26 cellular contexts compared by ENCODE assay signal in the genomic region with DNA sequence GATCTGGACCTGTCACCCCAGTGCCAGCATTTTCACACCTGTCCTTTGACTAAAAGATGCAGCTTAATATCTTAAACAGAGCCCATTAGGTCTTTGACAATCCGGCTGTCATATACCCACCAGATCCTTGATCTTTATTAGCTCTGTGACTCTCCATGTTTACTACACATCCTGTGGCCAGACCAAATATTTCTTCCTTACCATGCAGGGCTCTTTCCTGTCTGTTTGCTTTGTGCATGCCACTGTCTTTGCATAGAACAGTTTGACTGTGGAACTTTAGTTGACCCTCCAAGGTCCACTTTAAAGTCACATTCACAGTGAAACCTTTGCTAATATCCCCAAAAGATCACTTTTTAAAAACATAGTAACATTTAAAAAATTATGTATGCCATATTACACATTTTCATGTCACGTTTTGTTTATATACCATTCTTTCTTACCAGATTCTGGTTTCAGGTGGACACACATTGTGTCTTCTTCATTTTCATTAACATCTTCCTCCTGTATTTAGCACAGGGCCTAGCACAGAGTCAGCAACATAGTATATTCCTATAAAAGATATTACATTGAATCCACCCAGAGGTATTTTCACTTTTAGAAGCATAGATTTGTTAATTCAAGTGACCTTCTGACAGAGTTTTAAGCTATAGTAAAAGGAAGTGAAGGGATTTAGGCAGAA.
A peak's percentile ranks its signal among the peaks of the same experiment; 100 is the strongest.
DNase-seq lines count a peak whose midpoint lies in the region; ATAC-seq and TF ChIP-seq lines count a peak whose summit lies in the region.
"Had no signal": no experiment of that assay in that cellular context is flagged by ENCODE, and none has a peak within 500 bp of the region (broad histone marks: within the 10 kb centered on the region; RNA-seq: fewer than 3 reads in every experiment).

No MANE protein-coding gene starts in this region.

- H3K14ac ChIP-seq in IMR-90 (replicated peaks; ENCODE audit: low read depth, low read length) = no peak overlapping the region

- dilution Hi-C loops in IMR-90 (cut with HindIII; ENCODE audit: low sequenced_read_pairs, unreplicated experiment) = no loop called here

- intact Hi-C loops in IMR-90 (cut with micrococcal nuclease) (no loop called here), colonic mucosa (cut with DNase I) (no loop called here)

- in situ Hi-C loops in IMR-90 (cut with MboI; ENCODE audit: low sequenced_read_pairs) = no loop called here

- H2BK120ac ChIP-seq in IMR-90 (ENCODE audit: low read depth, low read length) = no peak overlapping the region

- H3K9ac ChIP-seq in IMR-90 (ENCODE audit: low read depth, low read length) = no peak overlapping the region
- no peak overlapping the region for H3K9ac ChIP-seq in colonic mucosa (ENCODE audit: low read depth in 2 of 2, low read length in 2 of 2)
- H3K9ac ChIP-seq: neural progenitor cell had no signal

- no peaks in the 10 kb centered on the region for H3K4me1 ChIP-seq in IMR-90 (ENCODE audit: control insufficient read depth, insufficient read depth, low read length)
- no peaks in the 10 kb centered on the region for H3K4me1 ChIP-seq in colonic mucosa
- H3K4me1 ChIP-seq: left ventricle myocardium inferior, neural progenitor cell, suprapubic skin, uterus had no signal

- H2AK5ac ChIP-seq in IMR-90 (ENCODE audit: low read depth, low read length) = no peak overlapping the region

- H3K4me1 Mint-ChIP-seq in WTC11 (peaks cover 27% of the 10 kb centered on the region), immature natural killer cell (peaks cover 17 to 44% of the 10 kb centered on the region in 2 donors)
- H3K4me1 Mint-ChIP-seq: neural progenitor cell had no signal

- peak; percentile 80 for ATAC-seq in IMR-90 (ENCODE audit: low read depth)
- ATAC-seq in WTC11 = no peak
- no peak for ATAC-seq in GM18502 (IDR thresholded peaks at IDR 0.05; ENCODE audit: poor library complexity, unreplicated experiment)
- ATAC-seq: HCT116; heart right ventricle; stimulated activated memory B cell treated with anti-CD40 and anti-IgM and Interleukin-4, amounts not matched to agents 10 μg/mL and 1 μg/mL and 100 μg/mL, for 72 hours had no signal

- POLR2A ChIA-PET in IMR-90 (lab: Charles Lee; ENCODE audit: unreplicated experiment) = interaction anchor here (0.7 kb wide), 1 partner anchor 42 kb away, joined by 3 read pairs; no protein-coding TSS in a partner anchor
- POLR2A ChIA-PET in WTC11 (lab: Charles Lee) = no interaction called here

- no peak overlapping the region for H3K4ac ChIP-seq in IMR-90 (ENCODE audit: low read depth, low read length)

- H4K5ac ChIP-seq in IMR-90 (ENCODE audit: low read depth, low read length) = no peak overlapping the region

- no peaks in the 10 kb centered on the region for H3K79me1 ChIP-seq in IMR-90 (ENCODE audit: low read depth in 1 of 2, low read length in 2 of 2)

- no peak overlapping the region for H3K18ac ChIP-seq in IMR-90 (ENCODE audit: low read depth, low read length)

- no peak overlapping the region for H3K27ac ChIP-seq in IMR-90 (ENCODE audit: insufficient read depth, low read length)
- no peak overlapping the region for H3K27ac ChIP-seq in colonic mucosa
- H3K27ac ChIP-seq: heart right ventricle, left ventricle myocardium inferior, neural progenitor cell, suprapubic skin, uterus had no signal

- H4K8ac ChIP-seq in IMR-90 (ENCODE audit: low read depth in 2 of 2, low read length in 2 of 2) = no peak overlapping the region

- no peaks in the 10 kb centered on the region for H3K27me3 ChIP-seq in IMR-90 (ENCODE audit: control insufficient read depth, insufficient read depth, low read length)
- H3K27me3 ChIP-seq in colonic mucosa = no peaks in the 10 kb centered on the region
- H3K27me3 ChIP-seq: heart right ventricle, neural progenitor cell, suprapubic skin, uterus had no signal

- H4K91ac ChIP-seq in IMR-90 (ENCODE audit: insufficient read depth, low read depth, low read length) = no peak overlapping the region

- DNase-seq in EH (ENCODE audit: low read depth) (peak; percentile 67), IMR-90 (no peak), WTC11 (ENCODE audit: low spot score) (no peak), immature natural killer cell (no peak), HCEC 1CT (no peak), medulla oblongata (ENCODE audit: extremely low spot score) (no peak), colonic mucosa (no peak)
- DNase-seq: activated CD4-positive, alpha-beta T cell treated with anti-CD3 and anti-CD28 coated beads, Interleukin-2, amount 50 U/mL, for 1 hour; activated CD8-positive, alpha-beta memory T cell treated with anti-CD3 and anti-CD28 coated beads, Interleukin-2, amount 50 U/mL, for 48 hours; dermis blood vessel endothelial cell; GDM1; heart right ventricle; left ventricle myocardium inferior; NCI-H1105 treated with DMSO at 0.1 percent for 48 hours; NCI-H2081; NCI-H446; SHP77 treated with DMSO at 0.1 percent for 48 hours; stimulated activated CD4-positive, alpha-beta T cell treated with anti-CD3 and anti-CD28 coated beads, Interleukin-2, amount 100 ng/mL, for 24 hours; uterus had no signal

- no peaks in the 10 kb centered on the region for H3K36me3 ChIP-seq in IMR-90 (ENCODE audit: control insufficient read depth, insufficient read depth, low read length)
- no peaks in the 10 kb centered on the region for H3K36me3 ChIP-seq in colonic mucosa
- H3K36me3 ChIP-seq: heart right ventricle, left ventricle myocardium inferior, neural progenitor cell, suprapubic skin, uterus had no signal

- no TSS peak for BruUV-seq in IMR-90 (replicated peaks; lab: Mats Ljungman, UMichigan)

- H3K9me1 ChIP-seq in IMR-90 (ENCODE audit: insufficient read depth, low read length) = no peaks in the 10 kb centered on the region

- no peaks in the 10 kb centered on the region for H3K27me3 Mint-ChIP-seq in WTC11 (ENCODE audit: low read depth)
- H3K27me3 Mint-ChIP-seq in immature natural killer cell (ENCODE audit: low read depth in 3 of 3) = no peaks in the 10 kb centered on the region
- H3K27me3 Mint-ChIP-seq: progenitor cell of endocrine pancreas; stimulated activated memory B cell treated with anti-CD40 and anti-IgM and Interleukin-4, amounts not matched to agents 10 μg/mL and 1 μg/mL and 100 μg/mL, for 72 hours had no signal

- TF ChIP-seq CTCF in IMR-90 (conservative IDR thresholded peaks at IDR 0.05; ENCODE audit: low read depth, low read length) (no peak), WTC11 (IDR thresholded peaks at IDR 0.05) (no peak), colonic mucosa (IDR thresholded peaks at IDR 0.05) (no peak)

- H3K4me3 ChIP-seq in IMR-90 (ENCODE audit: insufficient read depth, low read depth, low read length) (no peak overlapping the region), colonic mucosa (no peak overlapping the region)
- H3K4me3 ChIP-seq: heart right ventricle, left ventricle myocardium inferior, neural progenitor cell, suprapubic skin, uterus had no signal

- H3K9me3 ChIP-seq in IMR-90 (ENCODE audit: control insufficient read depth, insufficient read depth, low read length) (no peaks in the 10 kb centered on the region), colonic mucosa (no peaks in the 10 kb centered on the region)
- H3K9me3 ChIP-seq: heart right ventricle, left ventricle myocardium inferior, suprapubic skin, uterus had no signal

- H3K4me2 ChIP-seq in IMR-90 (ENCODE audit: low read depth, low read length) = no peak overlapping the region
- H3K4me2 ChIP-seq: neural progenitor cell had no signal

- no peak overlapping the region for H2BK5ac ChIP-seq in IMR-90 (ENCODE audit: low read depth, low read length, poor library complexity, severe bottlenecking)

- no peak overlapping the region for H3K56ac ChIP-seq in IMR-90 (ENCODE audit: extremely low read depth, insufficient read depth, low read length)

- no peak for TF ChIP-seq RAD21 in IMR-90 (IDR thresholded peaks at IDR 0.05; ENCODE audit: low read length)

- H3K27ac Mint-ChIP-seq in WTC11 = no peak overlapping the region
- peak overlapping the region; percentile 8 to 43 (median 32) for H3K27ac Mint-ChIP-seq in immature natural killer cell
- H3K27ac Mint-ChIP-seq: neural progenitor cell; progenitor cell of endocrine pancreas; stimulated activated memory B cell treated with anti-CD40 and anti-IgM and Interleukin-4, amounts not matched to agents 10 μg/mL and 1 μg/mL and 100 μg/mL, for 72 hours had no signal

- H3K4me3 Mint-ChIP-seq in WTC11 (no peak overlapping the region), immature natural killer cell (no peak overlapping the region)
- H3K4me3 Mint-ChIP-seq: CD14-positive monocyte; neural progenitor cell; stimulated activated memory B cell treated with anti-CD40 and anti-IgM and Interleukin-4, amounts not matched to agents 10 μg/mL and 1 μg/mL and 100 μg/mL, for 72 hours had no signal

- no peak for TF ChIP-seq POLR2A in IMR-90 (IDR thresholded peaks at IDR 0.05; ENCODE audit: low read depth, low read length)

- no peaks in the 10 kb centered on the region for H4K20me1 ChIP-seq in IMR-90 (ENCODE audit: insufficient read depth, low read length)

- no peak overlapping the region for H2BK20ac ChIP-seq in IMR-90 (ENCODE audit: low read depth, low read length)

- no peaks in the 10 kb centered on the region for H3K36me3 Mint-ChIP-seq in WTC11
- no peaks in the 10 kb centered on the region for H3K36me3 Mint-ChIP-seq in immature natural killer cell
- H3K36me3 Mint-ChIP-seq: neural progenitor cell; stimulated activated memory B cell treated with anti-CD40 and anti-IgM and Interleukin-4, amounts not matched to agents 10 μg/mL and 1 μg/mL and 100 μg/mL, for 72 hours had no signal

- no CpG with 5 or more reads among the region's 2 CpGs for WGBS in IMR-90 (ENCODE audit: extremely low coverage in 2 of 2, insufficient read length in 1 of 2), 2 experiments

- H3K9me3 Mint-ChIP-seq in WTC11 (no peaks in the 10 kb centered on the region), immature natural killer cell (no peaks in the 10 kb centered on the region)
- H3K9me3 Mint-ChIP-seq: neural progenitor cell; stimulated activated memory B cell treated with anti-CD40 and anti-IgM and Interleukin-4, amounts not matched to agents 10 μg/mL and 1 μg/mL and 100 μg/mL, for 72 hours had no signal

- no peak overlapping the region for H2AK9ac ChIP-seq in IMR-90 (replicated peaks; ENCODE audit: low read depth, low read length, poor library complexity)

- H3K23ac ChIP-seq in IMR-90 (ENCODE audit: low read depth, low read length) = no peak overlapping the region

- H2BK15ac ChIP-seq in IMR-90 (ENCODE audit: low read depth, low read length) = no peak overlapping the region

- no peak overlapping the region for H2AFZ ChIP-seq in IMR-90 (replicated peaks; ENCODE audit: low read length, poor library complexity)
- H2AFZ ChIP-seq: neural progenitor cell had no signal

- CTCF ChIA-PET in IMR-90 (lab: Yijun Ruan, JAX) = interaction anchor here (0.6 to 1.3 kb wide), 3 partner anchors 8 to 55 kb away, joined by 4 read pairs; no protein-coding TSS in a partner anchor
- CTCF ChIA-PET in WTC11 (lab: Charles Lee) = no interaction called here
